ENCODE assay signal across 8 cellular contexts in genomic region chr2:165952600-165953210, GRCh38. TPM values are rescaled to one million over a fixed set of nuclear protein-coding genes. Genes with fewer than 3 reads are reported as not detected.
DNase-seq lines count a peak whose midpoint lies in the region; ATAC-seq and TF ChIP-seq lines count a peak whose summit lies in the region.

No MANE protein-coding gene starts in this region.

- intact Hi-C loops in activated CD4-positive, alpha-beta memory T cell treated with anti-CD3 and anti-CD28 coated beads for 36 hours (cut with micrococcal nuclease) = loop anchor here (1.0 to 5.0 kb wide), 5 partner anchors 76 to 960 kb away; partner anchors contain the start of gene GALNT3
- intact Hi-C loops in posterior vena cava (cut with DNase I) = loop anchor here (10.0 kb wide), 1 partner anchor 172 kb away; the partner anchor contains the start of gene SCN1A (in 2 of the 2)

- peaks cover 21% of the 10 kb centered on the region for H3K36me3 Mint-ChIP-seq in activated T-helper 17 cell treated with anti-CD3 and anti-CD28 coated beads, Interleukin-2, amount 50 U/mL, for 72 hours (ENCODE audit: low read depth)
- peaks cover 5% of the 10 kb centered on the region for H3K36me3 Mint-ChIP-seq in activated CD4-positive, alpha-beta memory T cell treated with anti-CD3 and anti-CD28 coated beads for 36 hours

- no peak overlapping the region for H3K4me3 Mint-ChIP-seq in activated T-helper 17 cell treated with anti-CD3 and anti-CD28 coated beads, Interleukin-2, amount 50 U/mL, for 72 hours
- no peak overlapping the region for H3K4me3 Mint-ChIP-seq in activated CD4-positive, alpha-beta memory T cell treated with anti-CD3 and anti-CD28 coated beads for 36 hours

- no peaks in the 10 kb centered on the region for H3K36me3 ChIP-seq in rectal smooth muscle tissue (ENCODE audit: control insufficient read depth, insufficient read depth, low read length)

- in situ Hi-C loops in GM13977 (cut with MboI; ENCODE audit: low pct_unique_long_range_greater_than_20kb, low sequenced_read_pairs, unreplicated experiment) = no loop called here

- no peak overlapping the region for H3K27ac Mint-ChIP-seq in activated T-helper 17 cell treated with anti-CD3 and anti-CD28 coated beads, Interleukin-2, amount 50 U/mL, for 72 hours
- H3K27ac Mint-ChIP-seq in activated CD4-positive, alpha-beta memory T cell treated with anti-CD3 and anti-CD28 coated beads for 36 hours = no peak overlapping the region

- no peaks in the 10 kb centered on the region for H3K9me3 Mint-ChIP-seq in activated T-helper 17 cell treated with anti-CD3 and anti-CD28 coated beads, Interleukin-2, amount 50 U/mL, for 72 hours
- no peaks in the 10 kb centered on the region for H3K9me3 Mint-ChIP-seq in activated CD4-positive, alpha-beta memory T cell treated with anti-CD3 and anti-CD28 coated beads for 36 hours

- H3K27me3 ChIP-seq in rectal smooth muscle tissue (ENCODE audit: control insufficient read depth, insufficient read depth, low read length) = no peaks in the 10 kb centered on the region

- no peak for TF ChIP-seq POLR2A in erythroblast (IDR thresholded peaks at IDR 0.05; ENCODE audit: low read length)

- POLR2A ChIA-PET in activated CD4-positive, alpha-beta memory T cell treated with anti-CD3 and anti-CD28 coated beads for 36 hours (lab: Charles Lee) = interaction anchor here (0.8 to 1.2 kb wide), 2 partner anchors 49 to 175 kb away, joined by 3 read pairs; partner anchors contain the start of gene SCN1A

- no peaks in the 10 kb centered on the region for H3K4me1 Mint-ChIP-seq in activated T-helper 17 cell treated with anti-CD3 and anti-CD28 coated beads, Interleukin-2, amount 50 U/mL, for 72 hours
- peaks cover 18% of the 10 kb centered on the region for H3K4me1 Mint-ChIP-seq in activated CD4-positive, alpha-beta memory T cell treated with anti-CD3 and anti-CD28 coated beads for 36 hours (ENCODE audit: low read depth)

- peaks cover 11% of the 10 kb centered on the region for H3K4me1 ChIP-seq in rectal smooth muscle tissue (ENCODE audit: control insufficient read depth, insufficient read depth, low read length)

- no peak for ATAC-seq in activated T-helper 17 cell treated with anti-CD3 and anti-CD28 coated beads, Interleukin-2, amount 50 U/mL, for 72 hours (replicated peaks)

- CTCF ChIA-PET in activated CD4-positive, alpha-beta memory T cell treated with anti-CD3 and anti-CD28 coated beads for 36 hours (lab: Charles Lee) = interaction anchor here (0.8 to 2.1 kb wide), 6 partner anchors 10 to 229 kb away, joined by 3 to 19 read pairs (median 4); partner anchors contain the start of gene SCN1A

- H3K27me3 Mint-ChIP-seq in activated T-helper 17 cell treated with anti-CD3 and anti-CD28 coated beads, Interleukin-2, amount 50 U/mL, for 72 hours = no peaks in the 10 kb centered on the region
- H3K27me3 Mint-ChIP-seq in activated CD4-positive, alpha-beta memory T cell treated with anti-CD3 and anti-CD28 coated beads for 36 hours = no peaks in the 10 kb centered on the region

- peak overlapping the region; percentile 74 for H3K27ac ChIP-seq in rectal smooth muscle tissue (ENCODE audit: low read depth, low read length)

- DNase-seq in GM13977 (ENCODE audit: low spot score) = peak; percentile 25
- DNase-seq in NCI-H2196 treated with DMSO at 0.1 percent for 48 hours (lab: John Stamatoyannopoulos, UW; ENCODE audit: unreplicated experiment) = peak; percentile 35
- DNase-seq in erythroblast (lab: John Stamatoyannopoulos, UW) = peak; percentile 48 to 63
- no peak for DNase-seq in dedifferentiated amniotic fluid mesenchymal stem cell (ENCODE audit: extremely low spot score)
- no peak for DNase-seq in activated CD4-positive, alpha-beta memory T cell treated with anti-CD3 and anti-CD28 coated beads for 36 hours
- DNase-seq in posterior vena cava (ENCODE audit: low spot score) = no peak

- H3K4me3 ChIP-seq in rectal smooth muscle tissue (ENCODE audit: low read length) = peak overlapping the region; percentile 85

- H3K9ac ChIP-seq in rectal smooth muscle tissue (ENCODE audit: low read length) = no peak overlapping the region

- no peak for TF ChIP-seq CTCF in GM13977 (IDR thresholded peaks at IDR 0.05; ENCODE audit: extremely low read depth, insufficient read depth, missing control alignments)

RNA-seq across cellular contexts. Expression of gene TTC21B, which starts 0.9 kb away (rescaled TPM):
- total RNA-seq in activated T-helper 17 cell treated with anti-CD3 and anti-CD28 coated beads, Interleukin-2, amount 50 U/mL, for 72 hours = 10 to 100 TPM; 21.3 to 29.7 TPM
- 10 to 100 TPM; 20.0 to 21.3 TPM for total RNA-seq in activated CD4-positive, alpha-beta memory T cell treated with anti-CD3 and anti-CD28 coated beads for 36 hours
- 10 to 100 TPM; 14.6 TPM for total RNA-seq in posterior vena cava

Comparison
In these comparisons a context has a peak if more than half of its experiments do, and no peak if none do; other contexts are left out.
1. DNase-seq: peak in GM13977 (single experiment), NCI-H2196 treated with DMSO at 0.1 percent for 48 hours (single experiment) and erythroblast (2 of 2); none in dedifferentiated amniotic fluid mesenchymal stem cell (single experiment), activated CD4-positive, alpha-beta memory T cell treated with anti-CD3 and anti-CD28 coated beads for 36 hours (single experiment) and posterior vena cava (single experiment).